23 cellular contexts compared by ENCODE assay signal in the genomic region with DNA sequence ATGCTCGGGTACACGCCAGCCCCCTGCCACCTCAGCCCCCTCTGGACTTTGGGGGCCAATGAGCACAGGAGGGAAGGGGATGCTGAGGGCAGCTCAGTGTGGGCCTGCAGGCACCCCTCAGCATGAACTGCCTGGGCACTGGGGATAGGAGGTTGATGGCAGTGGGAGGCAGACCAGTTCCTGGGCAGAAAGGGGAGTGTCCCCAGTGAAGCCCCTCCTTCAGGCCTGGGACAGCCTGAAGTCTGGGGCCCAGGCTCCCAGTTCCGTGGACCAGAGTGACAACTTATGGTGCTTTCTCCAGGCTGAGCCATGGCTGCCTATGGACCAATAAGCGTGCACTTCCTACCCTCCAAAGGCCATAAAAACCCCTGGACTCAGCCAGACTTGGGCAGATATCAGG.
DNase-seq lines count a peak whose midpoint lies in the region; ATAC-seq and TF ChIP-seq lines count a peak whose summit lies in the region.
"Had no signal": no experiment of that assay in that cellular context is flagged by ENCODE, and none has a peak within 500 bp of the region (broad histone marks: within the 10 kb centered on the region; RNA-seq: fewer than 3 reads in every experiment).

No MANE protein-coding gene starts in this region.

- ATAC-seq in WTC11: peak; percentile 66
- ATAC-seq in mucosa of descending colon: peak; percentile 9
- peak; percentile 16 for ATAC-seq in upper lobe of right lung
- no peak for ATAC-seq in HG02678 (IDR thresholded peaks at IDR 0.05; ENCODE audit: unreplicated experiment)

- H3K36me3 ChIP-seq in mucosa of descending colon (ENCODE audit: low read depth): no peaks in the 10 kb centered on the region
- no peaks in the 10 kb centered on the region for H3K36me3 ChIP-seq in upper lobe of right lung

- H3K9me3 Mint-ChIP-seq in activated naive CD4-positive, alpha-beta T cell treated with anti-CD3 and anti-CD28 coated beads, Interleukin-2, amount 10 ng/mL, durations not matched to agents 7 days and 5 days: peaks cover 6% of the 10 kb centered on the region
- H3K9me3 Mint-ChIP-seq in activated naive CD4-positive, alpha-beta T cell treated with anti-CD3 and anti-CD28 coated beads for 36 hours: no peaks in the 10 kb centered on the region
- H3K9me3 Mint-ChIP-seq in WTC11: peaks cover 5% of the 10 kb centered on the region; the same call in 1 of the 2 replicates
- H3K9me3 Mint-ChIP-seq in chondrocyte (ENCODE audit: low read depth): peaks cover 20% of the 10 kb centered on the region
- H3K9me3 Mint-ChIP-seq in progenitor cell of endocrine pancreas (ENCODE audit: low read depth): peaks cover 9% of the 10 kb centered on the region
- H3K9me3 Mint-ChIP-seq: HFFc6, IgD-negative memory B cell had no signal

- H3K36me3 Mint-ChIP-seq in activated naive CD4-positive, alpha-beta T cell treated with anti-CD3 and anti-CD28 coated beads, Interleukin-2, amount 10 ng/mL, durations not matched to agents 7 days and 5 days: peaks cover 41% of the 10 kb centered on the region
- peaks cover 10% of the 10 kb centered on the region for H3K36me3 Mint-ChIP-seq in activated naive CD4-positive, alpha-beta T cell treated with anti-CD3 and anti-CD28 coated beads for 36 hours (ENCODE audit: low read depth)
- H3K36me3 Mint-ChIP-seq in WTC11: no peaks in the 10 kb centered on the region
- H3K36me3 Mint-ChIP-seq in chondrocyte (ENCODE audit: low read depth): peaks cover 8% of the 10 kb centered on the region
- H3K36me3 Mint-ChIP-seq in progenitor cell of endocrine pancreas (ENCODE audit: insufficient read depth): peaks cover 11% of the 10 kb centered on the region

- CTCF ChIA-PET in activated naive CD4-positive, alpha-beta T cell treated with anti-CD3 and anti-CD28 coated beads, Interleukin-2, amount 10 ng/mL, durations not matched to agents 7 days and 5 days (lab: Charles Lee): no interaction called here
- CTCF ChIA-PET in activated naive CD4-positive, alpha-beta T cell treated with anti-CD3 and anti-CD28 coated beads for 36 hours (lab: Charles Lee): interaction anchor here (1.0 to 1.1 kb wide), 2 partner anchors 9 to 313 kb away, joined by 3 to 4 read pairs; no protein-coding TSS in a partner anchor
- CTCF ChIA-PET in WTC11 (lab: Charles Lee): interaction anchor here (0.6 to 2.8 kb wide), 3 partner anchors 47 to 188 kb away, joined by 3 to 20 read pairs (median 6); no protein-coding TSS in a partner anchor

- H3K4me1 ChIP-seq in mucosa of descending colon (ENCODE audit: low read depth) (peaks cover 3% of the 10 kb centered on the region), upper lobe of right lung (no peaks in the 10 kb centered on the region)

- peak overlapping the region; percentile 42 for H3K27ac Mint-ChIP-seq in activated naive CD4-positive, alpha-beta T cell treated with anti-CD3 and anti-CD28 coated beads, Interleukin-2, amount 10 ng/mL, durations not matched to agents 7 days and 5 days
- no peak overlapping the region for H3K27ac Mint-ChIP-seq in activated naive CD4-positive, alpha-beta T cell treated with anti-CD3 and anti-CD28 coated beads for 36 hours
- H3K27ac Mint-ChIP-seq in WTC11: no peak overlapping the region
- H3K27ac Mint-ChIP-seq in chondrocyte (ENCODE audit: unreplicated experiment): no peak overlapping the region
- no peak overlapping the region for H3K27ac Mint-ChIP-seq in progenitor cell of endocrine pancreas
- H3K27ac Mint-ChIP-seq: HFFc6, IgD-negative memory B cell had no signal

- no peaks in the 10 kb centered on the region for H3K27me3 Mint-ChIP-seq in activated naive CD4-positive, alpha-beta T cell treated with anti-CD3 and anti-CD28 coated beads, Interleukin-2, amount 10 ng/mL, durations not matched to agents 7 days and 5 days
- H3K27me3 Mint-ChIP-seq in activated naive CD4-positive, alpha-beta T cell treated with anti-CD3 and anti-CD28 coated beads for 36 hours (ENCODE audit: low read depth): no peaks in the 10 kb centered on the region
- H3K27me3 Mint-ChIP-seq in WTC11 (ENCODE audit: low read depth): no peaks in the 10 kb centered on the region
- no peaks in the 10 kb centered on the region for H3K27me3 Mint-ChIP-seq in chondrocyte (ENCODE audit: low read depth)
- H3K27me3 Mint-ChIP-seq in progenitor cell of endocrine pancreas: no peaks in the 10 kb centered on the region
- H3K27me3 Mint-ChIP-seq: IgD-negative memory B cell had no signal

- H3K27me3 ChIP-seq in upper lobe of right lung: no peaks in the 10 kb centered on the region

- no peak for DNase-seq in activated naive CD4-positive, alpha-beta T cell treated with anti-CD3 and anti-CD28 coated beads, Interleukin-2, amount 10 ng/mL, durations not matched to agents 7 days and 5 days
- DNase-seq in activated naive CD4-positive, alpha-beta T cell treated with anti-CD3 and anti-CD28 coated beads for 36 hours: no peak
- DNase-seq in WTC11 (ENCODE audit: low spot score) (no peak), mucosa of descending colon (no peak), upper lobe of right lung (no peak), chondrocyte (ENCODE audit: low spot score) (no peak), progenitor cell of endocrine pancreas (ENCODE audit: low spot score, unreplicated experiment) (no peak)
- DNase-seq: 8988T, ACHN, DMS153, DND-41, HFFc6, NCI-H1092 treated with DMSO at 0.1 percent for 48 hours, NCI-H1436, NCI-H187, NCI-H2081 treated with DMSO at 0.1 percent for 48 hours, NCI-H2171, NCI-H226, NCI-H510A, NCI-H69, SHP77 treated with DMSO at 0.1 percent for 48 hours had no signal

- intact Hi-C loops in activated naive CD4-positive, alpha-beta T cell treated with anti-CD3 and anti-CD28 coated beads for 36 hours (cut with micrococcal nuclease): loop anchor here (5.0 to 10.0 kb wide), 4 partner anchors 646 to 1066 kb away; no protein-coding TSS in a partner anchor
- intact Hi-C loops in mucosa of descending colon (cut with DNase I, micrococcal nuclease): no loop called here
- intact Hi-C loops in upper lobe of right lung (cut with DNase I): no loop called here

- POLR2A ChIA-PET in WTC11 (lab: Charles Lee): no interaction called here

- H3K9me3 ChIP-seq in mucosa of descending colon (peaks cover 2% of the 10 kb centered on the region), upper lobe of right lung (no peaks in the 10 kb centered on the region)

- no peak for TF ChIP-seq CTCF in WTC11 (IDR thresholded peaks at IDR 0.05)
- TF ChIP-seq CTCF in mucosa of descending colon (IDR thresholded peaks at IDR 0.05): no peak
- TF ChIP-seq CTCF in upper lobe of right lung (IDR thresholded peaks at IDR 0.05): no peak
- no peak for TF ChIP-seq CTCF in chondrocyte (IDR thresholded peaks at IDR 0.05)
- no peak for TF ChIP-seq CTCF in progenitor cell of endocrine pancreas (IDR thresholded peaks at IDR 0.05; ENCODE audit: unreplicated experiment)

- H3K4me3 ChIP-seq in mucosa of descending colon: no peak overlapping the region
- no peak overlapping the region for H3K4me3 ChIP-seq in upper lobe of right lung

- no peak overlapping the region for H3K27ac ChIP-seq in upper lobe of right lung

- H3K4me3 Mint-ChIP-seq in activated naive CD4-positive, alpha-beta T cell treated with anti-CD3 and anti-CD28 coated beads, Interleukin-2, amount 10 ng/mL, durations not matched to agents 7 days and 5 days: no peak overlapping the region
- H3K4me3 Mint-ChIP-seq in activated naive CD4-positive, alpha-beta T cell treated with anti-CD3 and anti-CD28 coated beads for 36 hours: no peak overlapping the region
- H3K4me3 Mint-ChIP-seq in WTC11 (no peak overlapping the region), chondrocyte (ENCODE audit: unreplicated experiment) (no peak overlapping the region), progenitor cell of endocrine pancreas (ENCODE audit: low read depth) (no peak overlapping the region)
- H3K4me3 Mint-ChIP-seq: HFFc6, IgD-negative memory B cell had no signal

- H3K4me1 Mint-ChIP-seq in activated naive CD4-positive, alpha-beta T cell treated with anti-CD3 and anti-CD28 coated beads, Interleukin-2, amount 10 ng/mL, durations not matched to agents 7 days and 5 days: peaks cover 25% of the 10 kb centered on the region
- H3K4me1 Mint-ChIP-seq in activated naive CD4-positive, alpha-beta T cell treated with anti-CD3 and anti-CD28 coated beads for 36 hours (ENCODE audit: low read depth): peaks cover 47% of the 10 kb centered on the region
- peaks cover 7% of the 10 kb centered on the region for H3K4me1 Mint-ChIP-seq in WTC11
- H3K4me1 Mint-ChIP-seq in chondrocyte (ENCODE audit: low read depth): peaks cover 14% of the 10 kb centered on the region
- H3K4me1 Mint-ChIP-seq in progenitor cell of endocrine pancreas (ENCODE audit: low read depth): no peaks in the 10 kb centered on the region

TF ChIP-seq in WTC11, 78 proteins besides CTCF, POLR2A, EP300 and RAD21:
- TF ChIP-seq ZNF416 (CRISPR knock-in tag; IDR thresholded peaks at IDR 0.05) (no peak), ZBTB21 (CRISPR knock-in tag; IDR thresholded peaks at IDR 0.05; ENCODE audit: borderline replicate concordance) (no peak), NFE2L1 (CRISPR knock-in tag; IDR thresholded peaks at IDR 0.05) (no peak)
